In the genomic region with DNA sequence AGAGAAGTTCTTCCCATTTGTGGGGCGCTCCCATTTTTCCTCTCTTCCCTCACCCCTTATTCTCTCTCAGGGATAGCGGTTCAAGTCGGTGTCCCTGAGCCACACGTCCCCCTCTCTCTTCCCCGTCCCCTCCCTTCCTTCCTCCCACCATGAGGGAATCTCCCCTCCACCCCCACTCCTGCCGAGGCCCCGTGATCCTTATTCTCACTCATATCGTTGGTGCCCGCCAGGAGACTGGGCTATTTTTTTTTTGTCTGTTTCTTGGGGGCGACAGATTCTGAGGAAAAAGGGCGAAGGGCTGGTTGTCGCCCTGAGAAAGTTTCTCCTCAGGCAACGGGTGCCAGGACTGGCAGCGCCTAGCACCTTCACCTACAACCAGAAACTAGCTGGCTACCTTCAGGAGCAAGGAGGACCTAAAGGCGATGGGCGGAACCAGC, we compare ENCODE assay signal across 1 cellular context.
TF ChIP-seq lines count a peak whose summit lies in the region.

No MANE protein-coding gene starts in this region.

TF ChIP-seq in K562, 482 proteins besides CTCF, POLR2A, EP300 and RAD21 (continued from another document):
- TF ChIP-seq RERE (CRISPR knock-in tag; IDR thresholded peaks at IDR 0.05; ENCODE audit: borderline replicate concordance) (no peak), ZNF76 (CRISPR knock-in tag; IDR thresholded peaks at IDR 0.05; ENCODE audit: borderline replicate concordance) (0 out of 2 replicates have a peak, but pooled peaks have one; percentile 25), NR3C1 (CRISPR knock-in tag; IDR thresholded peaks at IDR 0.05) (no peak), MYBL2 (IDR thresholded peaks at IDR 0.05; ENCODE audit: low read depth) (no peak), MYBL2 (CRISPR knock-in tag; IDR thresholded peaks at IDR 0.05; ENCODE audit: borderline replicate concordance) (no peak), MEF2D (tag; conservative IDR thresholded peaks at IDR 0.05; ENCODE audit: low read depth) (no peak)
